15 cellular contexts compared by ENCODE assay signal in the genomic region with DNA sequence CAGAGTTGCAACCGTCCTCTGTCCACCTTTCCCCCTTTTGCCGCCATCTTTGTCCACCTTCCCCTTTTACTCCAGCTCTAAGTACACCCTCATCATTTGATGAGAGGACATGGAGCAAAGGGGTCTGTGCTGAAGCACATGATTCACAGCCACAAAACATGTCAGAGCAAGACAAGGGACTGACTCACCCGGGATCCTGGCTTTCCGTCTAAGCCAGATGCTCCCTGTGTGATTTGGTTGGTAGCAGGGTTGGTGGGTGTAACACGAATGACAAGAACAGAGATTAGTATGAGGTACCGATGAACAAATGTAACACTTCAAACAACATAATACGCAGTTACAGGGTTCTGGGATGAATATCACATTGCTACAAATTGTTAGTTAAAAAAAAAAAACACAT.
DNase-seq lines count a peak whose midpoint lies in the region; ATAC-seq, FAIRE-seq and TF ChIP-seq lines count a peak whose summit lies in the region.
"Had no signal": no experiment of that assay in that cellular context is flagged by ENCODE, and none has a peak within 500 bp of the region (broad histone marks: within the 10 kb centered on the region; RNA-seq: fewer than 3 reads in every experiment).

No MANE protein-coding gene starts in this region.

- no peak overlapping the region for H3K4me2 ChIP-seq in Loucy (ENCODE audit: low read depth, low read length, poor library complexity, severe bottlenecking)
- peak overlapping the region; percentile 45 for H3K4me2 ChIP-seq in keratinocyte (ENCODE audit: control insufficient read depth, extremely low read depth, insufficient read depth, low read depth, low read length)
- H3K4me2 ChIP-seq: BLaER1 had no signal

- H4K20me1 ChIP-seq in Loucy (ENCODE audit: insufficient read depth, low read length, poor library complexity, severe bottlenecking) (no peaks in the 10 kb centered on the region), keratinocyte (ENCODE audit: control insufficient read depth, extremely low read depth, insufficient read depth, low read length) (no peaks in the 10 kb centered on the region)
- H4K20me1 ChIP-seq: BLaER1 had no signal

- no peak overlapping the region for H3K9ac ChIP-seq in Loucy (ENCODE audit: low read depth, low read length, poor library complexity, severe bottlenecking)
- no peak overlapping the region for H3K9ac ChIP-seq in keratinocyte (ENCODE audit: control insufficient read depth, extremely low read depth, insufficient read depth, low read length)
- H3K9ac ChIP-seq: BLaER1 had no signal

- H3K9me3 ChIP-seq in Loucy (ENCODE audit: insufficient read depth, low read depth, low read length) (no peaks in the 10 kb centered on the region), keratinocyte (ENCODE audit: control insufficient read depth, low read depth, low read length) (no peaks in the 10 kb centered on the region)
- H3K9me3 ChIP-seq: BLaER1, left ventricle myocardium inferior, neutrophil, vagina had no signal

- intact Hi-C loops in Right ventricle myocardium superior (cut with DNase I) = loop anchor here (5.0 kb wide), 1 partner anchor 568 kb away; no protein-coding TSS in a partner anchor

- H3K27ac Mint-ChIP-seq in brain = peak overlapping the region in 4 of 5 experiments; percentile 62 to 97 (median 80)
- H3K27ac Mint-ChIP-seq: activated CD4-positive, alpha-beta T cell treated with anti-CD3 and anti-CD28 coated beads, Interleukin-2, amount 10 ng/mL, durations not matched to agents 24 days and 14 days had no signal

- H3K9me1 ChIP-seq in keratinocyte (ENCODE audit: control insufficient read depth, extremely low read depth, insufficient read depth, low read length) = no peaks in the 10 kb centered on the region

- no peaks in the 10 kb centered on the region for H3K36me3 ChIP-seq in Loucy (ENCODE audit: insufficient read depth, low read length)
- H3K36me3 ChIP-seq in keratinocyte (ENCODE audit: control insufficient read depth in 2 of 2, extremely low read depth in 1 of 2, insufficient read depth in 2 of 2, low read length in 2 of 2) = no peaks in the 10 kb centered on the region
- H3K36me3 ChIP-seq: BLaER1, left ventricle myocardium inferior, neutrophil, vagina had no signal

- H3K27ac ChIP-seq in keratinocyte (ENCODE audit: control insufficient read depth, insufficient read depth, low read length) = no peak overlapping the region
- H3K27ac ChIP-seq: BLaER1, left ventricle myocardium inferior, neutrophil, vagina had no signal

- no peaks in the 10 kb centered on the region for H3K27me3 Mint-ChIP-seq in brain

- peak; percentile 90 for FAIRE-seq in keratinocyte (lab: Jason Lieb, UNC)

- H2AFZ ChIP-seq in Loucy (ENCODE audit: low read length) (peak overlapping the region; percentile 48; the same call in 1 of the 2 replicates), keratinocyte (ENCODE audit: control insufficient read depth, low read length) (no peak overlapping the region)

- no peaks in the 10 kb centered on the region for H3K9me3 Mint-ChIP-seq in brain
- H3K9me3 Mint-ChIP-seq: activated CD4-positive, alpha-beta T cell treated with anti-CD3 and anti-CD28 coated beads, Interleukin-2, amount 10 ng/mL, durations not matched to agents 24 days and 14 days had no signal

- dilution Hi-C loops in keratinocyte (cut with MboI; ENCODE audit: extremely low pct_ligation_motif_present, low sequenced_read_pairs) = no loop called here

- no peaks in the 10 kb centered on the region for H3K27me3 ChIP-seq in Loucy (ENCODE audit: insufficient read depth, low read length, poor library complexity, severe bottlenecking)
- H3K27me3 ChIP-seq in keratinocyte (ENCODE audit: control insufficient read depth, extremely low read depth, insufficient read depth, low read length) = peaks cover 9% of the 10 kb centered on the region
- H3K27me3 ChIP-seq: BLaER1, vagina had no signal

- H3K4me1 ChIP-seq in Loucy (ENCODE audit: insufficient read depth, low read length, poor library complexity, severe bottlenecking) (no peaks in the 10 kb centered on the region), keratinocyte (ENCODE audit: control insufficient read depth, extremely low read depth, insufficient read depth, low read length) (peaks cover 9% of the 10 kb centered on the region)
- H3K4me1 ChIP-seq: BLaER1, vagina had no signal

- peak overlapping the region in 3 of 5 experiments; percentile 17 to 47 (median 39) for H3K4me3 Mint-ChIP-seq in brain
- H3K4me3 Mint-ChIP-seq: activated CD4-positive, alpha-beta T cell treated with anti-CD3 and anti-CD28 coated beads, Interleukin-2, amount 10 ng/mL, durations not matched to agents 24 days and 14 days had no signal

- no peaks in the 10 kb centered on the region for H3K9me2 ChIP-seq in Loucy (replicated peaks; ENCODE audit: low read depth, low read length)

- DNase-seq in AG20443 (ENCODE audit: low spot score) (peak; percentile 56), keratinocyte (ENCODE audit: low read depth, low spot score) (peak; percentile 57), Right ventricle myocardium superior (no peak), NCI-H2029 treated with DMSO at 0.1 percent for 48 hours (lab: John Stamatoyannopoulos, UW) (no peak)
- DNase-seq: activated CD4-positive, alpha-beta T cell treated with anti-CD3 and anti-CD28 coated beads, Interleukin-2, amount 10 ng/mL, durations not matched to agents 24 days and 14 days; activated naive CD4-positive, alpha-beta T cell; left ventricle myocardium inferior; NCI-H774 had no signal

- H3K4me1 Mint-ChIP-seq in brain = peaks cover 73% of the 10 kb centered on the region

- TF ChIP-seq CTCF in Loucy (conservative IDR thresholded peaks at IDR 0.05; ENCODE audit: low read length) (no peak), brain (conservative IDR thresholded peaks at IDR 0.05) (no peak), keratinocyte (optimal IDR thresholded peaks at IDR 0.05 in 1 of 3, IDR thresholded peaks at IDR 0.05 in 1 of 3, conservative IDR thresholded peaks at IDR 0.05 in 1 of 3; ENCODE audit: extremely low read depth in 1 of 3, insufficient read depth in 2 of 3, low read length in 3 of 3) (no peak)

- ATAC-seq in HG03095 (IDR thresholded peaks at IDR 0.05; ENCODE audit: unreplicated experiment) = no peak
- no peak for ATAC-seq in Right ventricle myocardium superior (ENCODE audit: poor library complexity)
- ATAC-seq in HG03457 (IDR thresholded peaks at IDR 0.05; ENCODE audit: unreplicated experiment) = no peak

- no peaks in the 10 kb centered on the region for H3F3A ChIP-seq in Loucy (ENCODE audit: low read depth)

- H3K4me3 ChIP-seq in Loucy (ENCODE audit: low read length, poor library complexity, severe bottlenecking) (no peak overlapping the region), keratinocyte (ENCODE audit: control insufficient read depth in 2 of 3, extremely low read depth in 1 of 3, insufficient read depth in 2 of 3, low read depth in 1 of 3, low read length in 3 of 3) (no peak overlapping the region)
- H3K4me3 ChIP-seq: BLaER1, left ventricle myocardium inferior, vagina had no signal

- no peaks in the 10 kb centered on the region for H3K36me3 Mint-ChIP-seq in brain

- H3K79me2 ChIP-seq in Loucy (ENCODE audit: insufficient read depth, low read length) (no peaks in the 10 kb centered on the region), keratinocyte (ENCODE audit: control insufficient read depth, insufficient read depth, low read length) (no peaks in the 10 kb centered on the region)

Comparison
In these comparisons a context has a peak if more than half of its experiments do, and no peak if none do; other contexts are left out.
1. DNase-seq: peak in AG20443 (single experiment) and keratinocyte (single experiment); none in Right ventricle myocardium superior (single experiment) and NCI-H2029 treated with DMSO at 0.1 percent for 48 hours (single experiment).